ENCODE assay signal across 14 cellular contexts in the genomic region with DNA sequence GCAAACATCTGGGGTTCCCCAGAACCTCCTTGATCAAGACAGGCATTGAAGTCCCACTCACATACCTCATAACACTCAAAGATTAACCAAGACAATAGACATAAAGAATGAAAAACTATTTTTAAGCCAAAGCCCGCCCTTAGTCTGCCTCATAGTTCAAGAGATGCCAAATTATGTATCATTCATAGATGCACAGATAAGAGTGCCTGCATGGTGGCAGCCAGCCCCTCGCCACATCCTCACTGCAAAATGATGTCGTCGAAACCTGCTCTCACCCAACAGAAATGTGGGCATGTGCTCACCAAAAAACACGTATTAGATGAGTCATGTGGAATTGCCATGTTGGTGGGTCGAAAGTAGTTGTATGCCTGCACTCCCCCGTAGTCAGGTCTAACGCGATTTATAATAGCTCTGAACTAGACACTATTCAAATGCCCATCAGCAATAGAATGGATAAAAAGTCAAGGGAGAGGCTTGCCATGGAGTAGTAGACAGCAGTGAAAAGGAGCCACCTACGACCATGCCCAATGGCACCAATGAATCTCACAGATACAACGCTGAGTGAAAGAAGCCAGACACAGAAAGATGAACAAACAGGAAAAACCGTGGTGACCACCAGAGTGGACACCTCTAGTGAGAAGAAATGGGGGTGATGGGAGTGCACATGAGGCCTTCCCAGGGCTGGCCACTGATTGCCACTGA.
"Had no signal": no experiment of that assay in that cellular context is flagged by ENCODE, and none has a peak within 500 bp of the region (broad histone marks: within the 10 kb centered on the region; RNA-seq: fewer than 3 reads in every experiment).

No MANE protein-coding gene starts in this region.

- H3K36me3 ChIP-seq: breast epithelium, tibial nerve had no signal

- H3K27ac Mint-ChIP-seq: activated B cell treated with CpG ODN at 0.5 μM for 24 hours; activated naive CD8-positive, alpha-beta T cell; activated T-helper 2 cell treated with anti-CD3 and anti-CD28 coated beads, Interferon-gamma antibody, Interleukin-2, Interleukin-4, amounts not matched to agents 10 μg/mL and 5 μg/mL and 100 μg/mL, durations not matched to agents 14 hours and 24 hours and 36 hours; T-helper 17 cell had no signal

- H3K27me3 Mint-ChIP-seq: activated naive CD8-positive, alpha-beta T cell had no signal

- ATAC-seq: T-helper 17 cell had no signal

- H3K4me3 Mint-ChIP-seq: activated B cell treated with CpG ODN at 0.5 μM for 24 hours; activated naive CD8-positive, alpha-beta T cell; T-helper 17 cell had no signal

- H3K4me1 ChIP-seq: breast epithelium, tibial nerve had no signal

- H3K4me3 ChIP-seq: breast epithelium, skin epidermis, tibial nerve had no signal

- H3K9me3 ChIP-seq: breast epithelium, tibial nerve had no signal

- H3K4me1 Mint-ChIP-seq: activated B cell treated with CpG ODN at 0.5 μM for 24 hours had no signal

- FAIRE-seq: TTC549 had no signal

- H3K27ac ChIP-seq: breast epithelium, skin epidermis, tibial nerve had no signal

- H3K9me3 Mint-ChIP-seq: activated B cell treated with CpG ODN at 0.5 μM for 24 hours had no signal

- H3K27me3 ChIP-seq: breast epithelium had no signal

- DNase-seq: activated B cell treated with CpG ODN at 0.5 μM for 24 hours; activated CD4-positive, alpha-beta T cell treated with anti-CD3 and anti-CD28 coated beads, Interleukin-2, amount 50 U/mL, for 4 hours; anterior cingulate cortex; hippocampal formation; kidney glomerular epithelial cell; midbrain; retina; T-helper 17 cell had no signal
